18 cellular contexts compared by ENCODE assay signal in the genomic region with DNA sequence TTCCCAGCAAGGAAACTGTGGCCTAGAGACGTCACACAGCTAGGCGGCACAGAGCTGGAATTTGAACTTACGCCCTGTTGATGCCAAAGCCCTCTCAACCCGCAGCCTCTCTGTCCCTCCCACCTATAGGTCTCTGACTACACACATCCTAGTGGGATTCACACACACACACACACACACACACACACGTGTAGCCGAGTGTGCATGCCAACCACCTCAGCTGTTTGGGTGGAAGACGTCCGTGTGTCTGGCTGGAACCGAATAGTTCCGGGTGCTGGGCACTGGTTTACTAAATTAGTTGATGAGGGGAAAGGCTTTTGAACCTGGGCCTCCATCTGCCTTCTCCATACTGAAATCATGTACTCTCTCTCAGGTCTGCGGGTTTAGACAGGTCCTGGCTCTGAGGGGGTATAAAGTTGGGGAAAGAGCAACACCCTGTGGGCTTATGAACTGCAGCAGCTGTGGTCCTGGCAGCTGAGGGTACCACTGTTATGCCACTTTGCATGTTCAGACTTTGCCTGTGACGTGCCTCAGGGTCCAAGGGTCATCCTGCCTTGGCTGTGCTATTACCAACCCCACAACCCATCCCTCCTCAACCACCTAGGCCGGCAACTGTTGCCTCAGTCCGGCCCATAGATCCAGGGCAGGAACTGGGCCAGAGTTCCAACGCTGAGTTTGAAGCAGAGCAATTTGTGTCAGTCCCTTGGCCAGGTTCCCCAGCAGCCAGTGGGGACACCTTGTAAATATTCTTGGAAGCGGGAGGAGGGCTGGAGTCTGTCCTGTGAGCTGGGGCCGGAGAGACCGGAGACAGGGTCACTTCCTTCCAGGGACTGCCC. TPM values are rescaled to one million over a fixed set of nuclear protein-coding genes. Genes with fewer than 3 reads are reported as not detected.
DNase-seq lines count a peak whose midpoint lies in the region; ATAC-seq and TF ChIP-seq lines count a peak whose summit lies in the region.
"Had no signal": no experiment of that assay in that cellular context is flagged by ENCODE, and none has a peak within 500 bp of the region (broad histone marks: within the 10 kb centered on the region; RNA-seq: fewer than 3 reads in every experiment).

No MANE protein-coding gene starts in this region.

- no peak overlapping the region for H3K4me2 ChIP-seq in smooth muscle cell

- H4K20me1 ChIP-seq in smooth muscle cell (ENCODE audit: low read depth): no peaks in the 10 kb centered on the region

- peaks cover 0 to 2% of the 10 kb centered on the region in 2 donors for H3K27me3 Mint-ChIP-seq in natural killer cell (ENCODE audit: low read depth in 2 of 2)

- intact Hi-C loops in Right ventricle myocardium inferior (cut with DNase I): loop anchor here (10.0 kb wide), 1 partner anchor 211 kb away; no protein-coding TSS in a partner anchor
- intact Hi-C loops in natural killer cell (cut with micrococcal nuclease): loop anchor here (5.0 to 10.0 kb wide), 3 partner anchors 59 to 551 kb away; a partner anchor contains a TSS

- no peaks in the 10 kb centered on the region for H3K36me3 ChIP-seq in right atrium auricular region
- no peaks in the 10 kb centered on the region for H3K36me3 ChIP-seq in WERI-Rb-1
- H3K36me3 ChIP-seq in smooth muscle cell (ENCODE audit: low read depth): no peaks in the 10 kb centered on the region

- no peak overlapping the region for H3K27ac ChIP-seq in right atrium auricular region
- H3K27ac ChIP-seq in substantia nigra (ENCODE audit: low read depth, low read length, poor library complexity, severe bottlenecking): no peak overlapping the region
- H3K27ac ChIP-seq in WERI-Rb-1: no peak overlapping the region
- no peak overlapping the region for H3K27ac ChIP-seq in smooth muscle cell (ENCODE audit: low read depth)

- no peaks in the 10 kb centered on the region for H3K27me3 ChIP-seq in right atrium auricular region
- H3K27me3 ChIP-seq in WERI-Rb-1 (ENCODE audit: insufficient read depth, low read depth, severe bottlenecking): no peaks in the 10 kb centered on the region
- peaks cover 55% of the 10 kb centered on the region for H3K27me3 ChIP-seq in smooth muscle cell (ENCODE audit: low read depth)

- peak overlapping the region; percentile 32 for H3K4me3 Mint-ChIP-seq in natural killer cell

- peak; percentile 4 for ATAC-seq in Right ventricle myocardium inferior
- no peak for ATAC-seq in natural killer cell
- ATAC-seq: esophagus mucosa; stimulated activated naive CD8-positive, alpha-beta T cell treated with anti-CD3 and anti-CD28 coated beads, Interleukin-15, amount 100 ng/mL, for 72 hours; T-helper 17 cell had no signal

- DNase-seq in Right ventricle myocardium inferior (ENCODE audit: missing footprints): no peak
- DNase-seq in right atrium auricular region (ENCODE audit: low spot score): no peak
- peak; percentile 36 for DNase-seq in cerebellum (ENCODE audit: low spot score)
- no peak for DNase-seq in natural killer cell
- peak in 32 of 49 donors; percentile 10 to 74 (median 43) for DNase-seq in substantia nigra (lab: John Stamatoyannopoulos, UW)
- DNase-seq in NCI-H1436 treated with DMSO at 0.1 percent for 48 hours (lab: John Stamatoyannopoulos, UW): no peak
- no peak for DNase-seq in WERI-Rb-1
- DNase-seq in smooth muscle cell (lab: John Stamatoyannopoulos, UW; ENCODE audit: unreplicated experiment): no peak
- DNase-seq: activated CD4-positive, alpha-beta T cell treated with anti-CD3 and anti-CD28 coated beads for 1 hour; activated gamma-delta T cell treated with Interleukin-2 at 50 U/mL for 16 hours; glutamatergic neuron; Kasumi-1; NCI-H1417; NCI-H226; stimulated activated naive CD8-positive, alpha-beta T cell treated with anti-CD3 and anti-CD28 coated beads, Interleukin-15, amount 100 ng/mL, for 72 hours; T-helper 17 cell had no signal

- H3K4me3 ChIP-seq in right atrium auricular region (no peak overlapping the region), WERI-Rb-1 (ENCODE audit: low read depth, low read length) (no peak overlapping the region), smooth muscle cell (no peak overlapping the region)

- peaks cover 0 to 17% of the 10 kb centered on the region in 2 donors for H3K4me1 ChIP-seq in right atrium auricular region
- H3K4me1 ChIP-seq in smooth muscle cell (ENCODE audit: low read depth): no peaks in the 10 kb centered on the region

- no peak overlapping the region for H3K27ac Mint-ChIP-seq in natural killer cell
- H3K27ac Mint-ChIP-seq: stimulated activated naive CD8-positive, alpha-beta T cell treated with anti-CD3 and anti-CD28 coated beads, Interleukin-15, amount 100 ng/mL, for 72 hours; T-helper 17 cell had no signal

- WGBS in smooth muscle cell (ENCODE audit: low lambda C conversion rate): 89% methylated on average over 18 of the region's 18 CpGs

- H3K4me1 Mint-ChIP-seq in natural killer cell: peaks cover 11 to 26% of the 10 kb centered on the region in 2 donors

- H3K9me3 ChIP-seq in right atrium auricular region: no peaks in the 10 kb centered on the region
- no peaks in the 10 kb centered on the region for H3K9me3 ChIP-seq in WERI-Rb-1 (ENCODE audit: severe bottlenecking)
- H3K9me3 ChIP-seq in smooth muscle cell (replicated peaks; ENCODE audit: low read depth): no peaks in the 10 kb centered on the region

- no peaks in the 10 kb centered on the region for H3K36me3 Mint-ChIP-seq in natural killer cell

- no peak overlapping the region for H3K9ac ChIP-seq in smooth muscle cell (ENCODE audit: low read depth)

- H3K9me3 Mint-ChIP-seq in natural killer cell: no peaks in the 10 kb centered on the region
- H3K9me3 Mint-ChIP-seq: stimulated activated naive CD8-positive, alpha-beta T cell treated with anti-CD3 and anti-CD28 coated beads, Interleukin-15, amount 100 ng/mL, for 72 hours had no signal

- no peaks in the 10 kb centered on the region for H3K79me2 ChIP-seq in smooth muscle cell (ENCODE audit: low read depth)

- no peaks in the 10 kb centered on the region for H3F3A ChIP-seq in smooth muscle cell (ENCODE audit: low read depth)

- H2AFZ ChIP-seq in smooth muscle cell (ENCODE audit: low read depth): no peak overlapping the region

- TF ChIP-seq CTCF in right atrium auricular region (IDR thresholded peaks at IDR 0.05) (no peak), natural killer cell (IDR thresholded peaks at IDR 0.05) (no peak), WERI-Rb-1 (IDR thresholded peaks at IDR 0.05; ENCODE audit: low read depth, low read length) (no peak), smooth muscle cell (IDR thresholded peaks at IDR 0.05; ENCODE audit: borderline replicate concordance, insufficient read depth, poor library complexity, severe bottlenecking) (no peak)

RNA-seq across cellular contexts. Expression of a gene that starts 50.5 kb away (rescaled TPM):
- total RNA-seq in Right ventricle myocardium inferior: not detected
- total RNA-seq in right atrium auricular region: under 1 TPM; 0.12 to 0.19 TPM
- 16.7 TPM for total RNA-seq in cerebellum
- 1 to 10 TPM; 1.3 to 2.5 (median 1.3) TPM for total RNA-seq in natural killer cell
- total RNA-seq in smooth muscle cell: 0.72 and 0.81 TPM in 2 replicates
- 0.43 and 0.54 TPM in 2 replicates for polyA plus RNA-seq in smooth muscle cell
- total RNA-seq: esophagus mucosa had no signal
- polyA plus RNA-seq: keratinocyte had no signal

Comparison
In these comparisons a context has a peak if more than half of its experiments do, and no peak if none do; other contexts are left out.
1. DNase-seq: peak in cerebellum (single experiment) and substantia nigra (32 of 49); none in Right ventricle myocardium inferior (single experiment), right atrium auricular region (single experiment), natural killer cell (single experiment), NCI-H1436 treated with DMSO at 0.1 percent for 48 hours (single experiment), WERI-Rb-1 (single experiment) and smooth muscle cell (single experiment).